Comparison of ENCODE assay signal across 8 cellular contexts in the genomic region with DNA sequence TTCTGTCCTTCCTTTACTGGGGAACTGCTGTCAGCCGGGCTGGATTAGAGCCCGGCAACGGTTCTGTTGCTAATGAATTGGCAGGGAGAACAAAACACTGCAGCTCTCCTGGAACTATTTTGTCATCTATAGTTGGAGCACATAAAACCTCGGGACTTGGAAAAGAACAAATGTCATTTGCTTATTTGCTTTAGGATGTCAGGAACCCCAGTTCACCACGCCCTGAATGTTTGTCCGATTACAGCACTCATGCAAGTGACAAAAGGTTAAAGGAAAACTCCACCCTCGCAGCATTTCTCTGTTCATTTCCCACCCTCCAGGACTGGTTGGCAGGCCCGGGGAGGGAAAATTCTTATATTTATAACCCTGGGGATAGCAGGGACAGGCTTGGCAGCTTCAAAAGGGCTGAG.
A peak's percentile ranks its signal among the peaks of the same experiment; 100 is the strongest.
DNase-seq lines count a peak whose midpoint lies in the region; ATAC-seq, FAIRE-seq and TF ChIP-seq lines count a peak whose summit lies in the region.

No MANE protein-coding gene starts in this region.

- H3K27me3 ChIP-seq in HL-60 (ENCODE audit: insufficient read depth, poor library complexity, severe bottlenecking) = no peaks in the 10 kb centered on the region
- H3K27me3 ChIP-seq in right atrium auricular region = no peaks in the 10 kb centered on the region

- H3K4me3 ChIP-seq in HL-60 (replicated peaks; ENCODE audit: insufficient read depth, low read length) (no peak overlapping the region), right atrium auricular region (peak overlapping the region in 1 of 2 donors; percentile 36)

- H3K36me3 ChIP-seq in right atrium auricular region = no peaks in the 10 kb centered on the region

- no peaks in the 10 kb centered on the region for H3K9me3 ChIP-seq in right atrium auricular region

- no peak for TF ChIP-seq CTCF in HL-60 (IDR thresholded peaks at IDR 0.05; ENCODE audit: insufficient read depth, low read length)
- no peak for TF ChIP-seq CTCF in right atrium auricular region (IDR thresholded peaks at IDR 0.05)
- no peak for TF ChIP-seq CTCF in D721Med (IDR thresholded peaks at IDR 0.05; ENCODE audit: insufficient read depth, missing control alignments)

- peak; percentile 62 for DNase-seq in AG08396 (ENCODE audit: low spot score)
- DNase-seq in HL-60 (ENCODE audit: low read depth in 1 of 2, low spot score in 1 of 2) = no peak
- peak; percentile 25 for DNase-seq in amniotic stem cell (lab: John Stamatoyannopoulos, UW)
- peak; percentile 95 for DNase-seq in right atrium auricular region (ENCODE audit: low spot score)
- DNase-seq in retina = peak; percentile 27
- DNase-seq in NCI-H2227 treated with DMSO at 0.1 percent for 48 hours (lab: John Stamatoyannopoulos, UW) = no peak
- DNase-seq in D721Med (ENCODE audit: insufficient read length, low spot score) = no peak

- peaks cover 0 to 80% of the 10 kb centered on the region in 2 donors for H3K4me1 ChIP-seq in right atrium auricular region

- no peak for ATAC-seq in HG03520 (IDR thresholded peaks at IDR 0.05; ENCODE audit: unreplicated experiment)

- no peak for FAIRE-seq in D721Med (lab: Jason Lieb, UNC)

- peak overlapping the region; percentile 60 for H3K27ac ChIP-seq in HL-60 (replicated peaks)
- H3K27ac ChIP-seq in right atrium auricular region = peak overlapping the region; percentile 91 to 97

Comparison
In these comparisons a context has a peak if more than half of its experiments do, and no peak if none do; other contexts are left out.
1. DNase-seq: peak in AG08396 (single experiment), amniotic stem cell (single experiment), right atrium auricular region (single experiment) and retina (single experiment); none in HL-60 (0 of 2), NCI-H2227 treated with DMSO at 0.1 percent for 48 hours (single experiment) and D721Med (single experiment).